1 cellular context compared by ENCODE assay signal in genomic region chr10:124791378-124792348, GRCh38.
TF ChIP-seq lines count a peak whose summit lies in the region.

TSS of gene EEF1AKMT2 (minus strand) at chr10:124791887. CDS start at chr10:124791833, 54 bp downstream.

TF ChIP-seq in K562, 482 proteins besides CTCF, POLR2A, EP300 and RAD21 (continued from another document and continues in another):
- TF ChIP-seq TAF1 (IDR thresholded peaks at IDR 0.05; ENCODE audit: control insufficient read depth, extremely low read depth, insufficient read depth, low read length, severe bottlenecking) (peak; percentile 95), ZNF133 (CRISPR knock-in tag; IDR thresholded peaks at IDR 0.05) (no peak), ATF4 (CRISPR knock-in tag; IDR thresholded peaks at IDR 0.05) (no peak), HMG20A (CRISPR knock-in tag; conservative IDR thresholded peaks at IDR 0.05) (no peak), GABPB1 (CRISPR knock-in tag; IDR thresholded peaks at IDR 0.05) (peak; percentile 76), ZNF830 (CRISPR knock-in tag; IDR thresholded peaks at IDR 0.05) (no peak), GATA2 (CRISPR knock-in tag; IDR thresholded peaks at IDR 0.05) (no peak), GMEB1 (CRISPR knock-in tag; IDR thresholded peaks at IDR 0.05) (peak; percentile 78), CEBPZ (IDR thresholded peaks at IDR 0.05; ENCODE audit: borderline replicate concordance, low read depth, low read length) (no peak), ZNF347 (CRISPR knock-in tag; IDR thresholded peaks at IDR 0.05; ENCODE audit: low read depth) (no peak), POLR3A (IDR thresholded peaks at IDR 0.05; ENCODE audit: borderline replicate concordance, extremely low read depth, insufficient read depth, insufficient read length) (no peak), DACH1 (IDR thresholded peaks at IDR 0.05; ENCODE audit: partially characterized antibody) (no peak), NR2F6 (CRISPR knock-in tag; IDR thresholded peaks at IDR 0.05) (no peak), CCAR2 (IDR thresholded peaks at IDR 0.05; ENCODE audit: low read depth, low read length) (no peak), CBX3 (IDR thresholded peaks at IDR 0.05; ENCODE audit: borderline replicate concordance in 1 of 2, low read length in 2 of 2) (no peak), MCM2 (IDR thresholded peaks at IDR 0.05; ENCODE audit: low read depth) (no peak), RBM39 (optimal IDR thresholded peaks at IDR 0.05; ENCODE audit: low read depth, low read length) (no peak), SRSF3 (IDR thresholded peaks at IDR 0.05; ENCODE audit: insufficient read depth, low read length) (no peak), ZFP36 (IDR thresholded peaks at IDR 0.05; ENCODE audit: low read depth, low read length, partially characterized antibody) (no peak), PHF21A (IDR thresholded peaks at IDR 0.05; ENCODE audit: borderline replicate concordance, low read depth) (peak; percentile 23; the same call in 1 of the 2 replicates), ILK (tag; IDR thresholded peaks at IDR 0.05; ENCODE audit: borderline replicate concordance, low read depth) (no peak), MEF2A (IDR thresholded peaks at IDR 0.05; ENCODE audit: control insufficient read depth, low read depth, low read length) (no peak), HINFP (tag; conservative IDR thresholded peaks at IDR 0.05; ENCODE audit: low read depth) (no peak), RCOR1 (IDR thresholded peaks at IDR 0.05; ENCODE audit: borderline replicate concordance in 1 of 2, low read depth in 2 of 2, low read length in 2 of 2) (no peak; a peak in 1 of 4 replicates), CBFA2T2 (conservative IDR thresholded peaks at IDR 0.05) (no peak), HMGXB4 (CRISPR knock-in tag; IDR thresholded peaks at IDR 0.05) (peak; percentile 90; the same call in 1 of the 2 replicates), TAF7 (tag; IDR thresholded peaks at IDR 0.05) (peak; percentile 75), NFIC (IDR thresholded peaks at IDR 0.05) (peak; percentile 98), ZNF354B (CRISPR knock-in tag; IDR thresholded peaks at IDR 0.05) (no peak), SFPQ (IDR thresholded peaks at IDR 0.05; ENCODE audit: low read depth, low read length) (no peak), SMAD2 (IDR thresholded peaks at IDR 0.05; ENCODE audit: low read depth, low read length) (no peak), E2F3 (CRISPR knock-in tag; IDR thresholded peaks at IDR 0.05) (no peak)
- TF ChIP-seq, protein P1, sequence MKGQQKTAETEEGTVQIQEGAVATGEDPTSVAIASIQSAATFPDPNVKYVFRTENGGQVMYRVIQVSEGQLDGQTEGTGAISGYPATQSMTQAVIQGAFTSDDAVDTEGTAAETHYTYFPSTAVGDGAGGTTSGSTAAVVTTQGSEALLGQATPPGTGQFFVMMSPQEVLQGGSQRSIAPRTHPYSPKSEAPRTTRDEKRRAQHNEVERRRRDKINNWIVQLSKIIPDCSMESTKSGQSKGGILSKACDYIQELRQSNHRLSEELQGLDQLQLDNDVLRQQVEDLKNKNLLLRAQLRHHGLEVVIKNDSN (CRISPR knock-in tag; IDR thresholded peaks at IDR 0.05) = no peak
- TF ChIP-seq, protein P2, sequence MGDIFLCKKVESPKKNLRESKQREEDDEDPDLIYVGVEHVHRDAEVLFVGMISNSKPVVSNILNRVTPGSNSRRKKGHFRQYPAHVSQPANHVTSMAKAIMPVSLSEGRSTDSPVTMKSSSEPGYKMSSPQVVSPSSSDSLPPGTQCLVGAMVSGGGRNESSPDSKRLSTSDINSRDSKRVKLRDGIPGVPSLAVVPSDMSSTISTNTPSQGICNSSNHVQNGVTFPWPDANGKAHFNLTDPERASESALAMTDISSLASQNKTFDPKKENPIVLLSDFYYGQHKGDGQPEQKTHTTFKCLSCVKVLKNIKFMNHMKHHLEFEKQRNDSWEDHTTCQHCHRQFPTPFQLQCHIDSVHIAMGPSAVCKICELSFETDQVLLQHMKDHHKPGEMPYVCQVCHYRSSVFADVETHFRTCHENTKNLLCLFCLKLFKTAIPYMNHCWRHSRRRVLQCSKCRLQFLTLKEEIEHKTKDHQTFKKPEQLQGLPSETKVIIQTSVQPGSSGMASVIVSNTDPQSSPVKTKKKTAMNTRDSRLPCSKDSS (IDR thresholded peaks at IDR 0.05; ENCODE audit: low read depth, partially characterized antibody) = no peak
- TF ChIP-seq, protein P3, sequence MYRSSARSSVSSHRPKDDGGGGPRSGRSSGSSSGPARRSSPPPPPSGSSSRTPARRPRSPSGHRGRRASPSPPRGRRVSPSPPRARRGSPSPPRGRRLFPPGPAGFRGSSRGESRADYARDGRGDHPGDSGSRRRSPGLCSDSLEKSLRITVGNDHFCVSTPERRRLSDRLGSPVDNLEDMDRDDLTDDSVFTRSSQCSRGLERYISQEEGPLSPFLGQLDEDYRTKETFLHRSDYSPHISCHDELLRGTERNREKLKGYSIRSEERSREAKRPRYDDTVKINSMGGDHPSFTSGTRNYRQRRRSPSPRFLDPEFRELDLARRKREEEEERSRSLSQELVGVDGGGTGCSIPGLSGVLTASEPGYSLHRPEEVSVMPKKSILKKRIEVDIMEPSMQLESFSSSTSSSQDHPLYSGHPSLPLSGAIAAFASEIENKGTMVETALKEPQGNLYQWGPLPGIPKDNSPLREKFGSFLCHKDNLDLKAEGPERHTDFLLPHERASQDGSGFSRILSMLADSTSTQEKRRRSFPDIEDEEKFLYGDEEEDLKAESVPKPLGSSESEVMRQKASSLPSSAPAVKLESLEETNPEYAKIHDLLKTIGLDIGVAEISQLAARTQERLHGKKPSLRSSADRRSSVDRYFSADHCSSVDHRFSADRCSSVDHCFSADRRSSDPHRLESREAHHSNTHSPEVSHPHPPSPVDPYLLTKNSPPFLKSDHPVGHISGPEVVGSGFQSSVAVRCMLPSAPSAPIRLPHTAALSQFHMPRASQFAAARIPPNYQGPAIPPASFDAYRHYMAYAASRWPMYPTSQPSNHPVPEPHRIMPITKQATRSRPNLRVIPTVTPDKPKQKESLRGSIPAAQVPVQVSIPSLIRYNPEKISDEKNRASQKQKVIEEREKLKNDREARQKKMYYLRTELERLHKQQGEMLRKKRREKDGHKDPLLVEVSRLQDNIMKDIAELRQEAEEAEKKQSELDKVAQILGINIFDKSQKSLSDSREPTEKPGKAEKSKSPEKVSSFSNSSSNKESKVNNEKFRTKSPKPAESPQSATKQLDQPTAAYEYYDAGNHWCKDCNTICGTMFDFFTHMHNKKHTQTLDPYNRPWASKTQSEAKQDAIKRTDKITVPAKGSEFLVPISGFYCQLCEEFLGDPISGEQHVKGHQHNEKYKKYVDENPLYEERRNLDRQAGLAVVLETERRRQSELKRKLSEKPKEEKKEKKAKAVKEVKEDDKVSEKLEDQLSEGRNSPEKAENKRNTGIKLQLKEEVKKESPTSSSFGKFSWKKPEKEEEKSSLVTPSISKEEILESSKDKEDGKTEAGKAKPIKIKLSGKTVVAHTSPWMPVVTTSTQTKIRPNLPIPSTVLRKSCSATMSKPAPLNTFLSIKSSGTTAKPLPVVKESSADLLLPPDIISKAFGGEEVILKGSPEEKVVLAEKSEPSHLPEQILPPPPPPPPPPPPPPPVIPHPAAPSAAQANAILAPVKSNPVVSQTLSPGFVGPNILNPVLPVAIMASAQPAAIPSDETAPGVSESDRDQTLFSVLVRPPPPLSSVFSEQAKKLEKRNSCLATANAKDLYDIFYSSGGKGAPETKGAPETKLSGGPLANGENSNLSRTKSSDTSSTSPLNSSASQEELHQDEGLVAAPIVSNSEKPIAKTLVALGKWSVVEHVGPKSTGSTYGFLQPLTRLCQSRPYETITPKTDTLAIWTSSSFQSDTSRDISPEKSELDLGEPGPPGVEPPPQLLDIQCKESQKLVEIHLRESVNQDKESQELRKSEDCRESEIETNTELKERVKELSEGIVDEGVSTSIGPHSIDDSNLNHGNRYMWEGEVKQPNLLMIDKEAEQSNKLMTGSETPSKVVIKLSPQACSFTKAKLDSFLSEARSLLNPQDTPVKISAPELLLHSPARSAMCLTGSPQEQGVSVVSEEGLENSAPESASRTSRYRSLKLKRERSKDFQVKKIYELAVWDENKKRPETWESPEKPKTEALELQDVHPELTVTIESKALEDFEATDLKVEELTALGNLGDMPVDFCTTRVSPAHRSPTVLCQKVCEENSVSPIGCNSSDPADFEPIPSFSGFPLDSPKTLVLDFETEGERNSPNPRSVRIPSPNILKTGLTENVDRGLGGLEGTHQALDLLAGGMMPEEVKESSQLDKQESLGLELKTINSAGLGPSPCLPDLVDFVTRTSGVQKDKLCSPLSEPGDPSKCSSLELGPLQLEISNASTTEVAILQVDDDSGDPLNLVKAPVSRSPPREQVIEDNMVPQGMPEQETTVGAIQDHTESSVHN (IDR thresholded peaks at IDR 0.05; ENCODE audit: borderline replicate concordance in 1 of 2, low read depth in 1 of 2) = no peak
